ENCODE assay signal across 8 cellular contexts in the genomic region with DNA sequence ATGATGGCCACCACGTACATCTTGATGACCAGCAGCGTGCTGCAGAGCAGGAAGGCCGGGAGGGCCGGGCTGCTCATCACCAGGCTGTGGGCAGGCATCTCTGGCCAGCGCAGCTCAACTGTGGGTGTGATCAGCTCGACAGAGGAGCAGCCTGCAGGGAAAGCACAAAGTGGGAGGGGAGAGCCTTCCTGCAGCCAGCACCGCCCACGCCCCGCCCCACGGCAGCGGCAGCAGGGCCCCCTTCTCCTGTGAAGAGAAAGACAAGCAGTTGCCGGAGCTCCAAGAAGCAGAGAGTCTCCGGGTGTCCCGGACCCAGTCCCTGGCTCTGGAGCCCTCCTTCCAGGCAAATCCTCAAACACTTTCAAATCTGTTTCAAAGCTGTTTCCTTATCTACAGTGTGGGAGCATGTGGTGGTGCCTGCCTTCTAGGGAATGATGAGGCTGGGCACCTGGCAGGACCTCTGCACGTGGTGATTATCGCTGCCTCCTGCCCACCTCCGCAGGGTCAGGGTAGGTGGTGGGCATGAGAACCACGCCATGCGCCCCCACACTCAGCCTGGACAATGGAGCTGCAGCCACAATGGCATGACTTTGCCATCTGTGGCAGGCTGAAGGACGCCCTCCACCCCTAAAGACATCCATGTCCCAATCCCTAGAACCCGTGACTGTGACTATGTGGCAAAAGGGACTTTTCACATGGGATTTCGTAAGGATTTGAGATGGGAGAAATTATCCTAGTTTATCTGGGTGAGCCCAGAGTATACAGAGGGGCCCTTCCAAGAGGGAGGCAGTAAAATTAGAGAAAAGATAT. TPM values are rescaled to one million over a fixed set of nuclear protein-coding genes. Genes with fewer than 3 reads are reported as not detected.
DNase-seq lines count a peak whose midpoint lies in the region; ATAC-seq and TF ChIP-seq lines count a peak whose summit lies in the region.

A gene with protein sequence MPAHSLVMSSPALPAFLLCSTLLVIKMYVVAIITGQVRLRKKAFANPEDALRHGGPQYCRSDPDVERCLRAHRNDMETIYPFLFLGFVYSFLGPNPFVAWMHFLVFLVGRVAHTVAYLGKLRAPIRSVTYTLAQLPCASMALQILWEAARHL (minus strand): TSS at position 128 of the 810 bp plus-strand sequence. CDS start 30 bp downstream, at position 98.

- no peaks in the 10 kb centered on the region for H3K9me3 Mint-ChIP-seq in natural killer cell
- no peaks in the 10 kb centered on the region for H3K9me3 Mint-ChIP-seq in stimulated activated naive CD8-positive, alpha-beta T cell treated with anti-CD3 and anti-CD28 coated beads, Interleukin-15, amount 100 ng/mL, for 72 hours

- no peaks in the 10 kb centered on the region for H3K36me3 Mint-ChIP-seq in natural killer cell

- ATAC-seq in natural killer cell, result peak; percentile 71 to 87 (median 85)
- peak; percentile 86 for ATAC-seq in stimulated activated naive CD8-positive, alpha-beta T cell treated with anti-CD3 and anti-CD28 coated beads, Interleukin-15, amount 100 ng/mL, for 72 hours

- no peaks in the 10 kb centered on the region for H3K9me3 ChIP-seq in esophagus muscularis mucosa

- H3K4me1 Mint-ChIP-seq in natural killer cell, result peaks cover 8 to 11% of the 10 kb centered on the region in 2 donors
- peaks cover 33% of the 10 kb centered on the region for H3K4me1 Mint-ChIP-seq in stimulated activated naive CD8-positive, alpha-beta T cell treated with anti-CD3 and anti-CD28 coated beads, Interleukin-15, amount 100 ng/mL, for 72 hours

- intact Hi-C loops in esophagus muscularis mucosa (cut with DNase I), result no loop called here
- intact Hi-C loops in natural killer cell (cut with micrococcal nuclease), result no loop called here

- H3K27ac Mint-ChIP-seq in natural killer cell, result peak within 1 kb of the TSS in 1 of 2 donors; percentile 44
- H3K27ac Mint-ChIP-seq in stimulated activated naive CD8-positive, alpha-beta T cell treated with anti-CD3 and anti-CD28 coated beads, Interleukin-15, amount 100 ng/mL, for 72 hours, result peak within 1 kb of the TSS in 1 of 2 donors; percentile 28

- WGBS in esophagus muscularis mucosa, result 13% methylated on average over 10 of the region's 22 CpGs

- H3K4me3 Mint-ChIP-seq in natural killer cell, result no peak within 1 kb of the TSS
- H3K4me3 Mint-ChIP-seq in stimulated activated naive CD8-positive, alpha-beta T cell treated with anti-CD3 and anti-CD28 coated beads, Interleukin-15, amount 100 ng/mL, for 72 hours, result peak within 1 kb of the TSS; percentile 64 to 76

- no peak for TF ChIP-seq CTCF in esophagus muscularis mucosa (IDR thresholded peaks at IDR 0.05)
- TF ChIP-seq CTCF in natural killer cell (IDR thresholded peaks at IDR 0.05), result no peak

- H3K27ac ChIP-seq in esophagus muscularis mucosa (replicated peaks in 1 of 4), result peak within 1 kb of the TSS in 1 of 4 donors; percentile 44

- H3K4me1 ChIP-seq in esophagus muscularis mucosa, result peaks cover 16 to 20% (median 18%) of the 10 kb centered on the region in 4 donors

- H3K36me3 ChIP-seq in esophagus muscularis mucosa, result no peaks in the 10 kb centered on the region

- peak within 1 kb of the TSS; percentile 34 to 57 (median 42) for H3K4me3 ChIP-seq in esophagus muscularis mucosa

- no peak for TF ChIP-seq POLR2A in esophagus muscularis mucosa (IDR thresholded peaks at IDR 0.05; ENCODE audit: low read depth)

- peaks cover 10 to 21% of the 10 kb centered on the region in 2 donors for H3K27me3 Mint-ChIP-seq in natural killer cell (ENCODE audit: low read depth in 2 of 2)
- H3K27me3 Mint-ChIP-seq in stimulated activated naive CD8-positive, alpha-beta T cell treated with anti-CD3 and anti-CD28 coated beads, Interleukin-15, amount 100 ng/mL, for 72 hours, result peaks cover 24% of the 10 kb centered on the region

- no peak for TF ChIP-seq EP300 in esophagus muscularis mucosa (IDR thresholded peaks at IDR 0.05)

- DNase-seq in GM03348 (ENCODE audit: low spot score) (peak; percentile 92), NCI-H524 treated with DMSO at 0.1 percent for 48 hours (lab: John Stamatoyannopoulos, UW) (peak; percentile 24), activated T-cell treated with anti-CD3 and anti-CD28 coated beads for 4 hours (peak; percentile 31), esophagus muscularis mucosa (ENCODE audit: extremely low spot score) (no peak), natural killer cell (no peak), NCI-H1694 (lab: John Stamatoyannopoulos, UW) (no peak), middle frontal gyrus (ENCODE audit: extremely low spot score, low spot score) (no peak)
- DNase-seq in stimulated activated naive CD8-positive, alpha-beta T cell treated with anti-CD3 and anti-CD28 coated beads, Interleukin-15, amount 100 ng/mL, for 72 hours, result peak; percentile 55 to 64

- peaks cover 0 to 18% (median 0%) of the 10 kb centered on the region in 4 donors for H3K27me3 ChIP-seq in esophagus muscularis mucosa

RNA-seq across cellular contexts. Expression of the gene that starts here (rescaled TPM):
- 1 to 10 TPM; 1.7 to 4.6 (median 4.3) TPM for total RNA-seq in esophagus muscularis mucosa
- under 1 TPM; 0.28 to 0.47 (median 0.39) TPM for total RNA-seq in natural killer cell

Comparison
In these comparisons a context has a peak if more than half of its experiments do, and no peak if none do; other contexts are left out.
1. Peak in ATAC-seq in natural killer cell; RNA of the gene not detected or under 1 TPM.
2. DNase-seq: peak in GM03348 (single experiment), NCI-H524 treated with DMSO at 0.1 percent for 48 hours (single experiment), activated T-cell treated with anti-CD3 and anti-CD28 coated beads for 4 hours (single experiment) and stimulated activated naive CD8-positive, alpha-beta T cell treated with anti-CD3 and anti-CD28 coated beads, Interleukin-15, amount 100 ng/mL, for 72 hours (2 of 2); none in esophagus muscularis mucosa (single experiment), natural killer cell (single experiment), NCI-H1694 (single experiment) and middle frontal gyrus (single experiment).